ENCODE assay signal across 9 cellular contexts in genomic region chr2:9311488-9311887, GRCh38.
DNase-seq lines count a peak whose midpoint lies in the region; ATAC-seq and TF ChIP-seq lines count a peak whose summit lies in the region.
"Had no signal": no experiment of that assay in that cellular context is flagged by ENCODE, and none has a peak within 500 bp of the region (broad histone marks: within the 10 kb centered on the region; RNA-seq: fewer than 3 reads in every experiment).

No MANE protein-coding gene starts in this region.

- H3K27ac Mint-ChIP-seq in nephron (peak overlapping the region in 2 of 3 experiments; percentile 79 to 84), T-cell (no peak overlapping the region)

- H3K27me3 Mint-ChIP-seq in nephron (ENCODE audit: low read depth) (no peaks in the 10 kb centered on the region), T-cell (peaks cover 0 to 6% of the 10 kb centered on the region in 2 donors)

- no peaks in the 10 kb centered on the region for H3K36me3 Mint-ChIP-seq in nephron (ENCODE audit: low read depth)
- H3K36me3 Mint-ChIP-seq in T-cell: no peaks in the 10 kb centered on the region
- H3K36me3 Mint-ChIP-seq: CD14-positive monocyte had no signal

- H3K27me3 ChIP-seq in AG04450 (ENCODE audit: control insufficient read depth, insufficient read depth, low read length): no peaks in the 10 kb centered on the region
- no peaks in the 10 kb centered on the region for H3K27me3 ChIP-seq in SJCRH30

- DNase-seq in AG04450 (ENCODE audit: low read depth, low spot score): no peak
- DNase-seq in SJCRH30: peak; percentile 58 to 60
- peak; percentile 82 for DNase-seq in fibroblast of gingiva (ENCODE audit: low read depth)
- no peak for DNase-seq in GM20000 (ENCODE audit: low spot score)
- no peak for DNase-seq in T-cell

- no peak overlapping the region for H3K4me3 Mint-ChIP-seq in nephron
- no peak overlapping the region for H3K4me3 Mint-ChIP-seq in T-cell
- H3K4me3 Mint-ChIP-seq: CD14-positive monocyte had no signal

- peaks cover 2% of the 10 kb centered on the region; the same call in 1 of the 2 replicates for H3K36me3 ChIP-seq in SJCRH30

- H3K9me3 ChIP-seq in AG04450 (ENCODE audit: control insufficient read depth, insufficient read depth, low read length): no peaks in the 10 kb centered on the region
- no peaks in the 10 kb centered on the region for H3K9me3 ChIP-seq in SJCRH30 (replicated peaks)

- ATAC-seq in GM21526 (IDR thresholded peaks at IDR 0.05; ENCODE audit: low FRiP score, unreplicated experiment) (no peak), GM21825 (IDR thresholded peaks at IDR 0.05; ENCODE audit: unreplicated experiment) (no peak), T-cell (replicated peaks in 1 of 4) (no peak)

- H3K4me1 Mint-ChIP-seq in nephron (peaks cover 48% of the 10 kb centered on the region), T-cell (peaks cover 0 to 2% (median 0%) of the 10 kb centered on the region in 3 donors)

- peak overlapping the region; percentile 84 for H3K27ac ChIP-seq in AG04450 (ENCODE audit: low read depth, low read length)
- peak overlapping the region; percentile 58 for H3K27ac ChIP-seq in SJCRH30

- H3K9me3 Mint-ChIP-seq in nephron (no peaks in the 10 kb centered on the region), T-cell (no peaks in the 10 kb centered on the region)
- H3K9me3 Mint-ChIP-seq: CD14-positive monocyte had no signal

- peaks cover 36% of the 10 kb centered on the region for H3K4me1 ChIP-seq in SJCRH30

- TF ChIP-seq CTCF in AG04450 (IDR thresholded peaks at IDR 0.05; ENCODE audit: low read depth, low read length) (no peak), nephron (IDR thresholded peaks at IDR 0.05; ENCODE audit: unreplicated experiment in 3 of 3) (no peak), GM20000 (IDR thresholded peaks at IDR 0.05; ENCODE audit: extremely low read depth, missing control alignments) (no peak)

- POLR2A ChIA-PET in AG04450 (lab: Yijun Ruan, JAX): interaction anchor here (0.7 kb wide), 1 partner anchor 60 kb away, joined by 3 read pairs; no protein-coding TSS in a partner anchor
- POLR2A ChIA-PET in T-cell (lab: Charles Lee): no interaction called here

- CTCF ChIA-PET in AG04450 (lab: Charles Lee): interaction anchor here (1.4 kb wide), 1 partner anchor 169 kb away, joined by 4 read pairs; no protein-coding TSS in a partner anchor
- CTCF ChIA-PET in T-cell (lab: Charles Lee): no interaction called here

- H3K4me3 ChIP-seq in AG04450 (ENCODE audit: low read depth, low read length) (no peak overlapping the region), SJCRH30 (no peak overlapping the region)

Comparison
In these comparisons a context has a peak if more than half of its experiments do, and no peak if none do; other contexts are left out.
1. DNase-seq: peak in SJCRH30 (2 of 2) and fibroblast of gingiva (single experiment); none in AG04450 (single experiment), GM20000 (single experiment) and T-cell (0 of 34).
2. H3K27ac Mint-ChIP-seq: peak in nephron (2 of 3); none in T-cell (0 of 2).